Comparison of ENCODE assay signal across 8 cellular contexts in genomic region chr3:96814581-96815567, GRCh38. TPM values are rescaled to one million over a fixed set of nuclear protein-coding genes. Genes with fewer than 3 reads are reported as not detected.
A peak's percentile ranks its signal among the peaks of the same experiment; 100 is the strongest.
DNase-seq lines count a peak whose midpoint lies in the region; FAIRE-seq and TF ChIP-seq lines count a peak whose summit lies in the region.

Gene EPHA6 (plus strand): TSS chr3:96814594.

- H3K9me3 ChIP-seq in kidney (ENCODE audit: control insufficient read depth in 1 of 2, low read length in 2 of 2) (no peaks in the 10 kb centered on the region), testis (no peaks in the 10 kb centered on the region)

- in situ Hi-C loops in astrocyte of the cerebellum (cut with HindIII; ENCODE audit: low sequenced_read_pairs), result no loop called here

- peak within 1 kb of the TSS; percentile 50 for H3K4me3 Mint-ChIP-seq in activated naive CD4-positive, alpha-beta T cell treated with anti-CD3 and anti-CD28 coated beads, Interleukin-2, amount 10 ng/mL, durations not matched to agents 7 days and 5 days

- TF ChIP-seq POLR2A in testis (IDR thresholded peaks at IDR 0.05), result no peak

- peaks cover 2% of the 10 kb centered on the region for H3K36me3 Mint-ChIP-seq in activated naive CD4-positive, alpha-beta T cell treated with anti-CD3 and anti-CD28 coated beads, Interleukin-2, amount 10 ng/mL, durations not matched to agents 7 days and 5 days

- H3K9me3 Mint-ChIP-seq in activated naive CD4-positive, alpha-beta T cell treated with anti-CD3 and anti-CD28 coated beads, Interleukin-2, amount 10 ng/mL, durations not matched to agents 7 days and 5 days, result no peaks in the 10 kb centered on the region

- H3K27ac ChIP-seq in kidney (ENCODE audit: low read depth in 2 of 2, low read length in 2 of 2), result no peak within 1 kb of the TSS
- peak within 1 kb of the TSS; percentile 9 to 26 for H3K27ac ChIP-seq in testis

- WGBS in testis, 2 donors, result 5 to 11% methylated on average over 24 to 56 of the region's 56 CpGs

- no peak within 1 kb of the TSS for H3K27ac Mint-ChIP-seq in activated naive CD4-positive, alpha-beta T cell treated with anti-CD3 and anti-CD28 coated beads, Interleukin-2, amount 10 ng/mL, durations not matched to agents 7 days and 5 days

- CTCF ChIA-PET in activated naive CD4-positive, alpha-beta T cell treated with anti-CD3 and anti-CD28 coated beads, Interleukin-2, amount 10 ng/mL, durations not matched to agents 7 days and 5 days (lab: Charles Lee), result interaction anchor here (0.6 kb wide), 1 partner anchor 239 kb away, joined by 3 read pairs; no protein-coding TSS in a partner anchor

- H3K36me3 ChIP-seq in kidney (ENCODE audit: control insufficient read depth in 1 of 2, insufficient read depth in 2 of 2, low read length in 2 of 2), result no peaks in the 10 kb centered on the region
- H3K36me3 ChIP-seq in testis (ENCODE audit: low read depth, missing control alignments), result no peaks in the 10 kb centered on the region

- H3K4me1 ChIP-seq in kidney (ENCODE audit: control insufficient read depth in 1 of 2, insufficient read depth in 1 of 2, low read depth in 1 of 2, low read length in 2 of 2) (peaks cover 5 to 7% of the 10 kb centered on the region in 2 donors), testis (peaks cover 3% of the 10 kb centered on the region)

- no peaks in the 10 kb centered on the region for H3K27me3 ChIP-seq in testis

- H3K4me1 Mint-ChIP-seq in activated naive CD4-positive, alpha-beta T cell treated with anti-CD3 and anti-CD28 coated beads, Interleukin-2, amount 10 ng/mL, durations not matched to agents 7 days and 5 days, result peaks cover 9% of the 10 kb centered on the region

- peaks cover 32% of the 10 kb centered on the region for H3K27me3 Mint-ChIP-seq in activated naive CD4-positive, alpha-beta T cell treated with anti-CD3 and anti-CD28 coated beads, Interleukin-2, amount 10 ng/mL, durations not matched to agents 7 days and 5 days

- peak within 1 kb of the TSS; percentile 52 for H3K4me3 ChIP-seq in astrocyte of the cerebellum (ENCODE audit: low read depth, low read length)
- peak within 1 kb of the TSS; percentile 28 to 64 for H3K4me3 ChIP-seq in kidney (ENCODE audit: low read length in 2 of 2)
- peak within 1 kb of the TSS; percentile 47 to 67 for H3K4me3 ChIP-seq in testis

- peak within 1 kb of the TSS in 1 of 2 donors; percentile 3 for H3K9ac ChIP-seq in kidney (ENCODE audit: low read length in 2 of 2)

- no peak for FAIRE-seq in kidney (lab: Jason Lieb, UNC)

- no peak for DNase-seq in activated naive CD4-positive, alpha-beta T cell treated with anti-CD3 and anti-CD28 coated beads, Interleukin-2, amount 10 ng/mL, durations not matched to agents 7 days and 5 days
- no peak for DNase-seq in activated naive CD4-positive, alpha-beta T cell (lab: John Stamatoyannopoulos, UW)
- no peak for DNase-seq in astrocyte of the cerebellum (ENCODE audit: low read depth)
- peak; percentile 52 for DNase-seq in kidney
- no peak for DNase-seq in testis
- DNase-seq in cortex of kidney (lab: John Stamatoyannopoulos, UW), result no peak
- no peak for DNase-seq in CD1c-positive myeloid dendritic cell (ENCODE audit: extremely low spot score)
- no peak for DNase-seq in activated CD4-positive, CD25-positive, alpha-beta regulatory T cell (lab: John Stamatoyannopoulos, UW)

- TF ChIP-seq CTCF in astrocyte of the cerebellum (IDR thresholded peaks at IDR 0.05; ENCODE audit: low read depth, low read length, missing control alignments) (no peak), kidney (IDR thresholded peaks at IDR 0.05; ENCODE audit: borderline replicate concordance, extremely low read depth, insufficient read depth) (no peak), testis (IDR thresholded peaks at IDR 0.05) (no peak)

- intact Hi-C loops in kidney (cut with DNase I), result no loop called here
- intact Hi-C loops in testis (cut with DNase I; ENCODE audit: low total_unique reads), result no loop called here

RNA-seq across cellular contexts. Expression of gene EPHA6, which starts in this region (rescaled TPM):
- total RNA-seq in kidney (0.66 TPM), testis (10 to 100 TPM in 1 of 2 donors, 1 to 10 TPM in 1; 9.8 to 21.2 TPM)
- polyA plus RNA-seq in kidney (ENCODE audit: insufficient read depth, low read depth, low replicate concordance) (not detected), testis (ENCODE audit: insufficient read depth, low read depth, low replicate concordance) (33.0 TPM)

Comparison
In these comparisons a context has a peak if more than half of its experiments do, and no peak if none do; other contexts are left out.
1. RNA of gene EPHA6 (polyA plus RNA-seq): 33.0 TPM in testis (single experiment); not detected in kidney (single experiment); every median in the first group is over 10 times any median in the second.
2. Peak in DNase-seq and H3K4me3 ChIP-seq in kidney; RNA of the gene not detected or under 1 TPM.
3. H3K27ac ChIP-seq: peak in testis (2 of 2); none in kidney (0 of 2).
4. Peak in every context shown above with its lines, with median percentiles within 50 percentile points of each other: H3K4me3 ChIP-seq.